ENCODE assay signal across 8 cellular contexts in genomic region chr6:11711644-11711993, GRCh38.
DNase-seq lines count a peak whose midpoint lies in the region; ATAC-seq and TF ChIP-seq lines count a peak whose summit lies in the region.

No MANE protein-coding gene starts in this region.

- no peaks in the 10 kb centered on the region for H3K27me3 Mint-ChIP-seq in activated T-helper 1 cell treated with anti-CD3 and anti-CD28 coated beads, Interleukin-12 subunit alpha, Interleukin-12 subunit beta, Interleukin-2, Interleukin-4 antibody, amounts not matched to agents 30 ng/mL and 10 ng/mL and 1 ng/mL, durations not matched to agents 14 hours and 24 hours and 36 hours (ENCODE audit: insufficient read depth)

- no peak overlapping the region for H3K9ac ChIP-seq in skeletal muscle satellite cell (ENCODE audit: low read depth, low read length)

- ATAC-seq in HG02884 (IDR thresholded peaks at IDR 0.05; ENCODE audit: unreplicated experiment) (peak; percentile 52), left lobe of liver (no peak), GM21528 (IDR thresholded peaks at IDR 0.05; ENCODE audit: low FRiP score, unreplicated experiment) (no peak), left colon (no peak)

- DNase-seq in GM06990 (ENCODE audit: extremely low read depth, insufficient read length) = peak; percentile 75
- peak; percentile 30 for DNase-seq in activated T-helper 1 cell treated with anti-CD3 and anti-CD28 coated beads, Interleukin-12 subunit alpha, Interleukin-12 subunit beta, Interleukin-2, Interleukin-4 antibody, amounts not matched to agents 30 ng/mL and 10 ng/mL and 1 ng/mL, durations not matched to agents 14 hours and 24 hours and 36 hours (ENCODE audit: low spot score)
- DNase-seq in kidney tubule cell (ENCODE audit: low spot score) = no peak
- DNase-seq in left lobe of liver (ENCODE audit: low spot score) = no peak
- no peak for DNase-seq in left colon

- H3K4me1 Mint-ChIP-seq in activated T-helper 1 cell treated with anti-CD3 and anti-CD28 coated beads, Interleukin-12 subunit alpha, Interleukin-12 subunit beta, Interleukin-2, Interleukin-4 antibody, amounts not matched to agents 30 ng/mL and 10 ng/mL and 1 ng/mL, durations not matched to agents 14 hours and 24 hours and 36 hours (ENCODE audit: low read depth) = peaks cover 73% of the 10 kb centered on the region

- no peak for TF ChIP-seq CTCF in GM06990 (IDR thresholded peaks at IDR 0.05; ENCODE audit: insufficient read depth, low read length, poor library complexity, severe bottlenecking)

- H3K36me3 Mint-ChIP-seq in activated T-helper 1 cell treated with anti-CD3 and anti-CD28 coated beads, Interleukin-12 subunit alpha, Interleukin-12 subunit beta, Interleukin-2, Interleukin-4 antibody, amounts not matched to agents 30 ng/mL and 10 ng/mL and 1 ng/mL, durations not matched to agents 14 hours and 24 hours and 36 hours (ENCODE audit: low read depth) = peaks cover 28% of the 10 kb centered on the region

- peak overlapping the region; percentile 76 for H3K4me3 Mint-ChIP-seq in activated T-helper 1 cell treated with anti-CD3 and anti-CD28 coated beads, Interleukin-12 subunit alpha, Interleukin-12 subunit beta, Interleukin-2, Interleukin-4 antibody, amounts not matched to agents 30 ng/mL and 10 ng/mL and 1 ng/mL, durations not matched to agents 14 hours and 24 hours and 36 hours

- intact Hi-C loops in activated T-helper 1 cell treated with anti-CD3 and anti-CD28 coated beads, Interleukin-12 subunit alpha, Interleukin-12 subunit beta, Interleukin-2, Interleukin-4 antibody, amounts not matched to agents 30 ng/mL and 10 ng/mL and 1 ng/mL, durations not matched to agents 14 hours and 24 hours and 36 hours (cut with micrococcal nuclease) = loop anchor here (1.0 to 5.0 kb wide), 12 partner anchors 11 to 1716 kb away; partner anchors contain the start of genes NEDD9 and TMEM170B
- intact Hi-C loops in left colon (cut with DNase I, micrococcal nuclease) = no loop called here

- H3K4me2 ChIP-seq in skeletal muscle satellite cell (ENCODE audit: low read length) = peak overlapping the region; percentile 9

- H3K4me3 ChIP-seq in GM06990 (replicated peaks; ENCODE audit: low read depth, low read length) (no peak overlapping the region), skeletal muscle satellite cell (ENCODE audit: low read length) (no peak overlapping the region)

- H3K27ac Mint-ChIP-seq in activated T-helper 1 cell treated with anti-CD3 and anti-CD28 coated beads, Interleukin-12 subunit alpha, Interleukin-12 subunit beta, Interleukin-2, Interleukin-4 antibody, amounts not matched to agents 30 ng/mL and 10 ng/mL and 1 ng/mL, durations not matched to agents 14 hours and 24 hours and 36 hours = peak overlapping the region; percentile 97

- no peaks in the 10 kb centered on the region for H3K9me3 ChIP-seq in skeletal muscle satellite cell (replicated peaks; ENCODE audit: low read length)

- H3K27me3 ChIP-seq in GM06990 (replicated peaks; ENCODE audit: control insufficient read depth, insufficient read depth, low read length) (no peaks in the 10 kb centered on the region), skeletal muscle satellite cell (ENCODE audit: control insufficient read depth, insufficient read depth, low read length) (no peaks in the 10 kb centered on the region)

- H3K36me3 ChIP-seq in GM06990 (ENCODE audit: control insufficient read depth, insufficient read depth, low read length) (no peaks in the 10 kb centered on the region), skeletal muscle satellite cell (ENCODE audit: insufficient read depth, low read length) (no peaks in the 10 kb centered on the region)

- H3K4me1 ChIP-seq in skeletal muscle satellite cell (ENCODE audit: control insufficient read depth, insufficient read depth, low read length) = peaks cover 7% of the 10 kb centered on the region

- H3K9me3 Mint-ChIP-seq in activated T-helper 1 cell treated with anti-CD3 and anti-CD28 coated beads, Interleukin-12 subunit alpha, Interleukin-12 subunit beta, Interleukin-2, Interleukin-4 antibody, amounts not matched to agents 30 ng/mL and 10 ng/mL and 1 ng/mL, durations not matched to agents 14 hours and 24 hours and 36 hours = peaks cover 15% of the 10 kb centered on the region

Comparison
In these comparisons a context has a peak if more than half of its experiments do, and no peak if none do; other contexts are left out.
1. DNase-seq: peak in GM06990 (single experiment) and activated T-helper 1 cell treated with anti-CD3 and anti-CD28 coated beads, Interleukin-12 subunit alpha, Interleukin-12 subunit beta, Interleukin-2, Interleukin-4 antibody, amounts not matched to agents 30 ng/mL and 10 ng/mL and 1 ng/mL, durations not matched to agents 14 hours and 24 hours and 36 hours (single experiment); none in kidney tubule cell (single experiment), left lobe of liver (single experiment) and left colon (0 of 2).